In the genomic region with DNA sequence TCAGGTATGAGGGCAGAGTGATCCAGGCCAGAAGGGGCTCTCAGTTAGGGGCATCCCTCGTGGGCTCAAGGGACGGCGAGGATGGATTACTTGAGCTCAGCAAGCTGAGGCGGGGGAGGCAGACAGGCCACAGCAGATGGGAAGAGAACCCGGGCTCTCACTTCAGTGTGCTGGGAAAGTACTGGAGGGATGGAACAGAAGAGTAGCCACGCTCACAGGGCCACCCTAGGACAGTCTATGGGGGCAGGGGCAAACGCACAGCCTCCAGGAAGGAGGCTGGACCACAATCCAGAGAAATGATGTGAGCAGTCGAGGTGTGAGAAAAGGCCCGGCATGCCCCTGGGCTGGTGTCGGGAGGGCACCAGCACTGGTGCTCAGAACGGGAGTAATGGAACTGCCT, we compare ENCODE assay signal across 21 cellular contexts. TPM values are rescaled to one million over a fixed set of nuclear protein-coding genes. Genes with fewer than 3 reads are reported as not detected.
"Had no signal": no experiment of that assay in that cellular context is flagged by ENCODE, and none has a peak within 500 bp of the region (broad histone marks: within the 10 kb centered on the region; RNA-seq: fewer than 3 reads in every experiment).

No MANE protein-coding gene starts in this region.

- H3K36me3 ChIP-seq: SJSA1 had no signal

- H3K27me3 ChIP-seq: SJSA1 had no signal

- H3K4me3 ChIP-seq: SJSA1, SK-N-MC had no signal

- H3K27ac ChIP-seq: SJSA1, SK-N-MC had no signal

- H3K9me3 ChIP-seq: SJSA1 had no signal

- DNase-seq: KBM-7, MV-4-11, NCI-H1048, NCI-H1105, NCI-H1417, NCI-H1436 treated with DMSO at 0.1 percent for 48 hours, NCI-H1694, NCI-H187 treated with DMSO at 0.1 percent for 48 hours, NCI-H2081, NCI-H2107, NCI-H2227 treated with DMSO at 0.1 percent for 48 hours, NCI-H446, NCI-H510A, NCI-H524 treated with DMSO at 0.1 percent for 48 hours, NCI-H69, NCI-H774, Right ventricle myocardium superior, RPMI8226, SIG-M5 had no signal

- H3K4me1 ChIP-seq: SJSA1 had no signal

RNA-seq across cellular contexts. Expression of a gene that starts 9.2 kb away (rescaled TPM):
- total RNA-seq: SJSA1 had no signal

RNA-seq across cellular contexts. Expression of a gene that starts 41.1 kb away (rescaled TPM):
- total RNA-seq: SJSA1 had no signal
